In the genomic region with DNA sequence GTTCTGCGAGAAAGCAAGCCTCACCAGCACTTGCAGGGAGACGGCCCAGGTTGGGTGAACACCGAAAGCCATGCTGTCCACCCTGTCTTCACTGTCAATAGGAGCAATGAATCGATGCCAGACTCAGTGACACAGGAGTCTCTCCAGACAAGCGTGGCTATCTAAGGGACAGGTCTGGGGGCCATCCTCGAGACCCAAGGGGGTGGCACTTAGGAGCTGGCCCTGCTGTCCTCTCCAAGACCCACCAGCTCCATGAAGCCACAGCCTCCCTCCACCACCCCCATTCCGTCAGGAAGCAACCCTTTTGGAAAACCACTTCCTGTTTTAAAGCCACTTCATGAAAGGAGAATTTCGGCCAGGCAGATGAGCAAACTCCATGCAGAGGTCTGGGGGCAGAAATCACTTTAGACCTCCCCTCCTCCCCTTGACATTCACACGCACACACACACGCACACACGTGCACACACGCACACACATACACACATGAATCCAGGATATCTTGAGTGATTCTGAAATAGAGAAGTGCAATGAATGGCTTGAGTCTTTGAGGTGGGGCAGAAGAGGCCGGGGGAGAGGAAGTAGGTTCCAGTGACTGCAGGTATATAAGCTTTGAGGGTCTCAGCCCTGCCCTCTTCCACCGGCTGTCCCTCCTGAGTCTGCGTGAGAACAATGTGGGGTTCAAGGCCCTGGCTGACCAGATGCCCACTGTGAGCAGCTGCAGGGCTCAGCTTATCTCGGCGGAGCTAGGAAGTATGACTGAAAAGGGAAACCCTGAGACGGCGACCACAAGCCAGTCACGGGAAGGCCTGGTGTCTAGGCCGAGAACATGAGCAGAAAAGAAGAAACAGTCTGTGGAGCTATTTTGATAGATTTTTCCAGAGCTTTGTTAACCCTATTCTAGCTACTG, we compare ENCODE assay signal across 8 cellular contexts. TPM values are rescaled to one million over a fixed set of nuclear protein-coding genes. Genes with fewer than 3 reads are reported as not detected.
DNase-seq lines count a peak whose midpoint lies in the region; ATAC-seq and TF ChIP-seq lines count a peak whose summit lies in the region.

No MANE protein-coding gene starts in this region.

- DNase-seq in CD8-positive, alpha-beta T cell, result peak in 4 of 7 experiments; percentile 57 to 67 (median 61)
- DNase-seq in HL-60 (ENCODE audit: low read depth in 1 of 2, low spot score in 1 of 2) (peak; percentile 52 to 80), esophagus squamous epithelium (lab: John Stamatoyannopoulos, UW) (no peak), NCI-H1694 treated with DMSO at 0.1 percent for 48 hours (lab: John Stamatoyannopoulos, UW) (no peak), OCI-M2 (lab: John Stamatoyannopoulos, UW; ENCODE audit: unreplicated experiment) (no peak)
- DNase-seq in activated CD4-positive, alpha-beta T cell treated with anti-CD3 and anti-CD28 coated beads for 1 hour, result peak; percentile 48
- DNase-seq in stimulated activated CD4-positive, alpha-beta T cell treated with anti-CD3 and anti-CD28 coated beads, Interleukin-2, amount 100 ng/mL, for 4 hours (ENCODE audit: low read depth), result peak; percentile 31

- H3K4me3 Mint-ChIP-seq in CD8-positive, alpha-beta T cell, result peak overlapping the region; percentile 76

- 51 to 85% methylated on average over 14 to 15 of the region's 21 CpGs for WGBS in esophagus squamous epithelium, 2 donors

- peaks cover 63% of the 10 kb centered on the region for H3K36me3 Mint-ChIP-seq in CD8-positive, alpha-beta T cell

- peaks cover 73% of the 10 kb centered on the region for H3K4me1 Mint-ChIP-seq in CD8-positive, alpha-beta T cell (ENCODE audit: low read depth)

- H3K36me3 ChIP-seq in CD8-positive, alpha-beta T cell (ENCODE audit: insufficient read depth, low read length), result peaks cover 23% of the 10 kb centered on the region
- peaks cover 0 to 67% (median 0%) of the 10 kb centered on the region in 3 donors for H3K36me3 ChIP-seq in esophagus squamous epithelium

- peaks cover 70% of the 10 kb centered on the region for H3K4me1 ChIP-seq in CD8-positive, alpha-beta T cell (ENCODE audit: insufficient read depth, low read length)
- peaks cover 0 to 27% (median 4%) of the 10 kb centered on the region in 3 donors for H3K4me1 ChIP-seq in esophagus squamous epithelium

- peak; percentile 24 for ATAC-seq in CD8-positive, alpha-beta T cell
- ATAC-seq in GM21381 (IDR thresholded peaks at IDR 0.05; ENCODE audit: unreplicated experiment), result peak; percentile 60

- CTCF ChIA-PET in CD8-positive, alpha-beta T cell (lab: Charles Lee), result interaction anchor here (1.1 to 6.3 kb wide), 12 partner anchors 8 to 311 kb away, joined by 3 to 37 read pairs (median 6); a partner anchor contains a TSS

- peak overlapping the region; percentile 2 for H3K4me3 ChIP-seq in CD8-positive, alpha-beta T cell (ENCODE audit: low read depth, low read length)
- H3K4me3 ChIP-seq in HL-60 (replicated peaks; ENCODE audit: insufficient read depth, low read length) (no peak overlapping the region), esophagus squamous epithelium (no peak overlapping the region)

- no peaks in the 10 kb centered on the region for H3K9me3 ChIP-seq in CD8-positive, alpha-beta T cell (ENCODE audit: low read length)
- H3K9me3 ChIP-seq in esophagus squamous epithelium, result no peaks in the 10 kb centered on the region

- H3K9me3 Mint-ChIP-seq in CD8-positive, alpha-beta T cell, result no peaks in the 10 kb centered on the region

- TF ChIP-seq POLR2A in esophagus squamous epithelium (IDR thresholded peaks at IDR 0.05), result no peak

- H3K27ac Mint-ChIP-seq in CD8-positive, alpha-beta T cell, result peak overlapping the region; percentile 93

- intact Hi-C loops in CD8-positive, alpha-beta T cell (cut with DNase I, micrococcal nuclease), result loop anchor here (2.0 kb wide), 2 partner anchors 21 to 79 kb away; a partner anchor contains a TSS
- intact Hi-C loops in esophagus squamous epithelium (cut with DNase I), result no loop called here

- no peaks in the 10 kb centered on the region for H3K27me3 Mint-ChIP-seq in CD8-positive, alpha-beta T cell (ENCODE audit: low read depth)

- peak overlapping the region; percentile 25 for H3K27ac ChIP-seq in CD8-positive, alpha-beta T cell (ENCODE audit: low read depth, low read length)
- peak overlapping the region; percentile 93 for H3K27ac ChIP-seq in HL-60 (replicated peaks)
- peak overlapping the region; percentile 9 to 70 (median 46) for H3K27ac ChIP-seq in esophagus squamous epithelium

- H3K27me3 ChIP-seq in CD8-positive, alpha-beta T cell (ENCODE audit: insufficient read depth, low read length), result no peaks in the 10 kb centered on the region
- no peaks in the 10 kb centered on the region for H3K27me3 ChIP-seq in HL-60 (ENCODE audit: insufficient read depth, poor library complexity, severe bottlenecking)
- H3K27me3 ChIP-seq in esophagus squamous epithelium, result no peaks in the 10 kb centered on the region

- TF ChIP-seq CTCF in CD8-positive, alpha-beta T cell (IDR thresholded peaks at IDR 0.05), result no peak
- TF ChIP-seq CTCF in HL-60 (IDR thresholded peaks at IDR 0.05; ENCODE audit: insufficient read depth, low read length), result no peak
- no peak for TF ChIP-seq CTCF in esophagus squamous epithelium (IDR thresholded peaks at IDR 0.05)

- POLR2A ChIA-PET in CD8-positive, alpha-beta T cell (lab: Charles Lee), result interaction anchor here (0.6 to 4.3 kb wide), 14 partner anchors 9 to 216 kb away, joined by 3 to 23 read pairs (median 4); a partner anchor contains a TSS

RNA-seq across cellular contexts. Expression of a gene that starts 25.0 kb away (rescaled TPM):
- 100 to 1,000 TPM; 145 to 152 TPM for total RNA-seq in CD8-positive, alpha-beta T cell
- total RNA-seq in esophagus squamous epithelium, result 10 to 100 TPM; 25.5 to 55.8 (median 43.9) TPM

Comparison
In these comparisons a context has a peak if more than half of its experiments do, and no peak if none do; other contexts are left out.
1. DNase-seq: peak in CD8-positive, alpha-beta T cell (4 of 7), HL-60 (2 of 2), activated CD4-positive, alpha-beta T cell treated with anti-CD3 and anti-CD28 coated beads for 1 hour (single experiment) and stimulated activated CD4-positive, alpha-beta T cell treated with anti-CD3 and anti-CD28 coated beads, Interleukin-2, amount 100 ng/mL, for 4 hours (single experiment); none in esophagus squamous epithelium (single experiment), NCI-H1694 treated with DMSO at 0.1 percent for 48 hours (single experiment) and OCI-M2 (single experiment).
2. H3K27ac ChIP-seq: peak in every context shown above with its lines; median percentile 93 in HL-60; 46 in esophagus squamous epithelium; 25 in CD8-positive, alpha-beta T cell.